Comparison of ENCODE assay signal across 8 cellular contexts in the genomic region with DNA sequence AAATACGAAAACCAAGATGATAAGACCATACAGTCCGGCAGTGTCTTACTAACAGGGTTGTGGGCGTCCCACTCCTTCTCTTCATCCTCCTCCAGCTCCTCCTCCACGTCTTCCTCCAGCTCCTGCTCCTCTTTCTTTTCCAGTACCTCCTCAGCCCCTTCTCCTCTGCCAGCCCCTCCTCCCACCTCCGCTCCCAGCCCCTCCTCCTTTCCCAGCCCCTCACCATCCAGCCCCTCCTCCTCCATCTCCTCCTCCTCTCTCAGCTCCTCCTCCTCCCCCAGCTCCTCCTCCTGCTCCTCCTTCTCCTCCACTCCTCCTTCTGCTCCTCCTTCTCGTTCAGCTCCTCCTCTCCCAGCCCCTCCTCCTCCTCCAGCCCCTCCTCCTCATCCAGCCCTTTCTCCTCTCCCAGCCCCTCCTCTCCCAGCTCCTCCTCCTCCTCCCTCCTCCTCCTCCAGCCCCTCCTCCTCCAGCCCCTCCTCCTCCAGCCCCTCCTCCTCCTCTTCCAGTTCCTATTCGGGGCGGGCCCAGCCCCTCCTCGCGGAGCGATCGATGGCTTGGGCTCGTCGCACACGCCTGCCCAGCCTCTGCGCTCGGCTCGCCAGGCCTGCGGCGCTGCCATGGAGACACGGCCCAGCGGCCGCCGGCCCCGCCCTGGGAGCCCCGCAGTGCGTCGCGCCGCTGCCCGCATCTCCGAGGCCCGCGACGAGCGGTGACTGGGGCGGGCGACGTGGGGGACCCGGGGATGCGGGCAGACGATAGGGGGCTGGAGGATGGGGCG. TPM values are rescaled to one million over a fixed set of nuclear protein-coding genes. Genes with fewer than 3 reads are reported as not detected.
A peak's percentile ranks its signal among the peaks of the same experiment; 100 is the strongest.
DNase-seq lines count a peak whose midpoint lies in the region; ATAC-seq, FAIRE-seq and TF ChIP-seq lines count a peak whose summit lies in the region.

A gene with protein sequence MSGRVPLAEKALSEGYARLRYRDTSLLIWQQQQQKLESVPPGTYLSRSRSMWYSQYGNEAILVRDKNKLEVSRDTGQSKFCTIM (plus strand): TSS at position 654 of the 778 bp plus-strand sequence. CDS start 1,267 bp downstream, outside the sequence.

- no peaks in the 10 kb centered on the region for H3K36me3 ChIP-seq in suprapubic skin

- H3K27me3 Mint-ChIP-seq in HFFc6 (ENCODE audit: insufficient read depth), result no peaks in the 10 kb centered on the region

- peak; percentile 98 for DNase-seq in HFFc6
- DNase-seq in NCI-H1048 (lab: John Stamatoyannopoulos, UW), result peak; percentile 85
- peak; percentile 94 for DNase-seq in activated naive CD4-positive, alpha-beta T cell treated with anti-CD3 and anti-CD28 coated beads, Interleukin-2, amount 50 U/mL, for 16 hours
- peak; percentile 100 for DNase-seq in globus pallidus (ENCODE audit: low spot score)
- DNase-seq in nucleus accumbens (lab: John Stamatoyannopoulos, UW), result peak; percentile 60 to 100 (median 96)
- DNase-seq in suprapubic skin (ENCODE audit: low spot score in 2 of 2), result peak; percentile 96 to 98

- no peak for TF ChIP-seq EP300 in suprapubic skin (IDR thresholded peaks at IDR 0.05)

- no peak for TF ChIP-seq POLR2A in suprapubic skin (IDR thresholded peaks at IDR 0.05)

- peak within 1 kb of the TSS; percentile 89 for H3K4me3 ChIP-seq in suprapubic skin

- H3K36me3 Mint-ChIP-seq in HFFc6 (ENCODE audit: low read depth), result peaks cover 12% of the 10 kb centered on the region

- H3K4me1 ChIP-seq in suprapubic skin, result peaks cover 13% of the 10 kb centered on the region

- H3K4me1 Mint-ChIP-seq in HFFc6 (ENCODE audit: low read depth), result peaks cover 18% of the 10 kb centered on the region

- peak; percentile 95 for FAIRE-seq in G401.6 (lab: Jason Lieb, UNC)

- H3K4me3 Mint-ChIP-seq in HFFc6, result peak within 1 kb of the TSS; percentile 84

- no peaks in the 10 kb centered on the region for H3K9me3 ChIP-seq in suprapubic skin

- H3K27ac Mint-ChIP-seq in HFFc6, result peak within 1 kb of the TSS; percentile 61

- no peaks in the 10 kb centered on the region for H3K27me3 ChIP-seq in suprapubic skin

- WGBS in suprapubic skin, result 11% methylated on average over 6 of the region's 43 CpGs

- no peaks in the 10 kb centered on the region for H3K9me3 Mint-ChIP-seq in HFFc6

- TF ChIP-seq CTCF in HFFc6 (IDR thresholded peaks at IDR 0.05) (no peak), suprapubic skin (IDR thresholded peaks at IDR 0.05) (no peak)

- no peak within 1 kb of the TSS for H3K27ac ChIP-seq in suprapubic skin

- peak; percentile 85 for ATAC-seq in SK-N-SH treated with all-trans-retinoic acid at 6 μM for 48 hours

TF ChIP-seq in SK-N-SH treated with all-trans-retinoic acid at 6 μM for 48 hours, 23 proteins besides CTCF, POLR2A, EP300 and RAD21:
- TF ChIP-seq, protein P1, sequence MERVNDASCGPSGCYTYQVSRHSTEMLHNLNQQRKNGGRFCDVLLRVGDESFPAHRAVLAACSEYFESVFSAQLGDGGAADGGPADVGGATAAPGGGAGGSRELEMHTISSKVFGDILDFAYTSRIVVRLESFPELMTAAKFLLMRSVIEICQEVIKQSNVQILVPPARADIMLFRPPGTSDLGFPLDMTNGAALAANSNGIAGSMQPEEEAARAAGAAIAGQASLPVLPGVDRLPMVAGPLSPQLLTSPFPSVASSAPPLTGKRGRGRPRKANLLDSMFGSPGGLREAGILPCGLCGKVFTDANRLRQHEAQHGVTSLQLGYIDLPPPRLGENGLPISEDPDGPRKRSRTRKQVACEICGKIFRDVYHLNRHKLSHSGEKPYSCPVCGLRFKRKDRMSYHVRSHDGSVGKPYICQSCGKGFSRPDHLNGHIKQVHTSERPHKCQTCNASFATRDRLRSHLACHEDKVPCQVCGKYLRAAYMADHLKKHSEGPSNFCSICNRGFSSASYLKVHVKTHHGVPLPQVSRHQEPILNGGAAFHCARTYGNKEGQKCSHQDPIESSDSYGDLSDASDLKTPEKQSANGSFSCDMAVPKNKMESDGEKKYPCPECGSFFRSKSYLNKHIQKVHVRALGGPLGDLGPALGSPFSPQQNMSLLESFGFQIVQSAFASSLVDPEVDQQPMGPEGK (CRISPR knock-in tag; IDR thresholded peaks at IDR 0.05; ENCODE audit: borderline replicate concordance), result no peak
- TF ChIP-seq RARB (CRISPR knock-in tag; IDR thresholded peaks at IDR 0.05) (no peak), TCF4 (CRISPR knock-in tag; IDR thresholded peaks at IDR 0.05; ENCODE audit: borderline replicate concordance) (no peak), ZNF70 (CRISPR knock-in tag; IDR thresholded peaks at IDR 0.05) (no peak)
- TF ChIP-seq, protein P2, sequence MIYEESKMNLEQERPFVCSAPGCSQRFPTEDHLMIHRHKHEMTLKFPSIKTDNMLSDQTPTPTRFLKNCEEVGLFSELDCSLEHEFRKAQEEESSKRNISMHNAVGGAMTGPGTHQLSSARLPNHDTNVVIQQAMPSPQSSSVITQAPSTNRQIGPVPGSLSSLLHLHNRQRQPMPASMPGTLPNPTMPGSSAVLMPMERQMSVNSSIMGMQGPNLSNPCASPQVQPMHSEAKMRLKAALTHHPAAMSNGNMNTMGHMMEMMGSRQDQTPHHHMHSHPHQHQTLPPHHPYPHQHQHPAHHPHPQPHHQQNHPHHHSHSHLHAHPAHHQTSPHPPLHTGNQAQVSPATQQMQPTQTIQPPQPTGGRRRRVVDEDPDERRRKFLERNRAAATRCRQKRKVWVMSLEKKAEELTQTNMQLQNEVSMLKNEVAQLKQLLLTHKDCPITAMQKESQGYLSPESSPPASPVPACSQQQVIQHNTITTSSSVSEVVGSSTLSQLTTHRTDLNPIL (CRISPR knock-in tag; IDR thresholded peaks at IDR 0.05; ENCODE audit: low read depth), result no peak
TF ChIP-seq in SK-N-SH treated with all-trans-retinoic acid at 6 μM for 48 hours: peak in this region for 0.

RNA-seq across cellular contexts. Expression of the gene that starts here (rescaled TPM):
- 10 to 100 TPM; 28.7 to 36.8 (median 31.1) TPM for total RNA-seq in HFFc6 (2021; fragmentation: NEBNext Ultra II Directional; extraction: Animal tissue kit (Norgen Biotek cat#: 25700))
- total RNA-seq in suprapubic skin, result 10 to 100 TPM in 1 of 4 donors, 1 to 10 TPM in 3; 6.2 to 10.4 (median 9.5) TPM
